ENCODE assay signal across 22 cellular contexts in genomic region chr9:117723986-117724654, GRCh38. TPM values are rescaled to one million over a fixed set of nuclear protein-coding genes. Genes with fewer than 3 reads are reported as not detected.
DNase-seq lines count a peak whose midpoint lies in the region; ATAC-seq, FAIRE-seq and TF ChIP-seq lines count a peak whose summit lies in the region.
"Had no signal": no experiment of that assay in that cellular context is flagged by ENCODE, and none has a peak within 500 bp of the region (broad histone marks: within the 10 kb centered on the region; RNA-seq: fewer than 3 reads in every experiment).

No MANE protein-coding gene starts in this region.

- H3K4me1 ChIP-seq in BLaER1 treated with 17β-estradiol and CSF1 and Interleukin-3, amounts not matched to agents 10 nM and 100 nM: peaks cover 18 to 78% (median 29%) of the 10 kb centered on the region in 10 experiments
- H3K4me1 ChIP-seq in osteoblast (ENCODE audit: insufficient read depth, low read length) (peaks cover 35% of the 10 kb centered on the region), tibial artery (peaks cover 0 to 38% (median 8%) of the 10 kb centered on the region in 4 donors)
- H3K4me1 ChIP-seq: breast epithelium, prostate gland had no signal

- no peaks in the 10 kb centered on the region for H3K27me3 Mint-ChIP-seq in dendritic cell treated with granulocyte-macrophage colony-stimulating factor and Interleukin-4, amounts not matched to agents 40 ng/mL and 50 ng/mL, for 4 days
- H3K27me3 Mint-ChIP-seq: CD4-positive, alpha-beta memory T cell had no signal

- H3K4me1 Mint-ChIP-seq in dendritic cell treated with granulocyte-macrophage colony-stimulating factor and Interleukin-4, amounts not matched to agents 40 ng/mL and 50 ng/mL, for 4 days (ENCODE audit: low read depth): peaks cover 57% of the 10 kb centered on the region
- H3K4me1 Mint-ChIP-seq: CD4-positive, alpha-beta memory T cell had no signal

- no peaks in the 10 kb centered on the region for H3K79me2 ChIP-seq in osteoblast (ENCODE audit: insufficient read depth, low read length)

- H3K27ac ChIP-seq in BLaER1 treated with 17β-estradiol and CSF1 and Interleukin-3, amounts not matched to agents 10 nM and 100 nM: peak overlapping the region in 6 of 11 experiments; percentile 27 to 70 (median 56); a peak in 11 of 22 replicates
- H3K27ac ChIP-seq in osteoblast (ENCODE audit: low read depth, low read length) (no peak overlapping the region), tibial artery (peak overlapping the region in 1 of 2 donors; percentile 3)
- H3K27ac ChIP-seq: KMS-11, prostate gland had no signal

- H3K27ac Mint-ChIP-seq in dendritic cell treated with granulocyte-macrophage colony-stimulating factor and Interleukin-4, amounts not matched to agents 40 ng/mL and 50 ng/mL, for 4 days: peak overlapping the region; percentile 78
- H3K27ac Mint-ChIP-seq: CD4-positive, alpha-beta memory T cell; memory B cell; natural killer cell treated with Interleukin-12 subunit alpha and Interleukin-12 subunit beta and Interleukin-15 and Interleukin-18, amount 100 ng/mL, for 72 hours had no signal

- H3K4me3 Mint-ChIP-seq in dendritic cell treated with granulocyte-macrophage colony-stimulating factor and Interleukin-4, amounts not matched to agents 40 ng/mL and 50 ng/mL, for 4 days: peak overlapping the region; percentile 39
- H3K4me3 Mint-ChIP-seq: CD4-positive, alpha-beta memory T cell; memory B cell; natural killer cell treated with Interleukin-12 subunit alpha and Interleukin-12 subunit beta and Interleukin-15 and Interleukin-18, amount 100 ng/mL, for 72 hours had no signal

- no peaks in the 10 kb centered on the region for H3K27me3 ChIP-seq in BLaER1 treated with 17β-estradiol and CSF1 and Interleukin-3, amounts not matched to agents 10 nM and 100 nM
- H3K27me3 ChIP-seq in osteoblast (ENCODE audit: insufficient read depth, low read length): no peaks in the 10 kb centered on the region
- no peaks in the 10 kb centered on the region for H3K27me3 ChIP-seq in tibial artery
- H3K27me3 ChIP-seq: breast epithelium, Peyer's patch had no signal

- no peak overlapping the region for H3K4me3 ChIP-seq in BLaER1 treated with 17β-estradiol and CSF1 and Interleukin-3, amounts not matched to agents 10 nM and 100 nM
- H3K4me3 ChIP-seq in osteoblast (ENCODE audit: insufficient read depth, low read length): no peak overlapping the region
- H3K4me3 ChIP-seq in tibial artery: no peak overlapping the region
- H3K4me3 ChIP-seq: breast epithelium, Peyer's patch, prostate gland had no signal

- no peak for FAIRE-seq in D721Med (lab: Jason Lieb, UNC)

- H3K4me2 ChIP-seq in BLaER1 treated with 17β-estradiol and CSF1 and Interleukin-3, amounts not matched to agents 10 nM and 100 nM: peak overlapping the region in 7 of 11 experiments; percentile 14 to 87 (median 63); a peak in 12 of 22 replicates
- H3K4me2 ChIP-seq in osteoblast (ENCODE audit: insufficient read depth, low read length): no peak overlapping the region
- H3K4me2 ChIP-seq: KMS-11, SK-N-SH had no signal

- DNase-seq in MV-4-11 (lab: John Stamatoyannopoulos, UW) (peak; percentile 56), osteoblast (ENCODE audit: insufficient read length, low spot score, missing footprints) (no peak), tibial artery (no peak), D721Med (ENCODE audit: insufficient read length, low spot score) (no peak)
- DNase-seq in stimulated activated CD4-positive, alpha-beta T cell treated with anti-CD3 and anti-CD28 coated beads, Interleukin-4, amount 100 ng/mL, for 24 hours: no peak
- DNase-seq: activated effector memory CD4-positive, alpha-beta T cell treated with anti-CD3 and anti-CD28 coated beads, Interleukin-2, amount 50 U/mL, for 16 hours; CD4-positive, alpha-beta memory T cell; cortex of kidney; DMS79; NCI-H1417 treated with DMSO at 0.1 percent for 48 hours; NCI-H2171; NCI-H82; Peyer's patch; SK-N-SH had no signal

- peak overlapping the region in 2 of 11 experiments; percentile 26 to 46; a peak in 3 of 22 replicates for H3K9ac ChIP-seq in BLaER1 treated with 17β-estradiol and CSF1 and Interleukin-3, amounts not matched to agents 10 nM and 100 nM
- H3K9ac ChIP-seq: KMS-11, SK-N-SH had no signal

- intact Hi-C loops in dendritic cell treated with granulocyte-macrophage colony-stimulating factor and Interleukin-4, amounts not matched to agents 40 ng/mL and 50 ng/mL, for 4 days (cut with micrococcal nuclease): loop anchor here (5.0 kb wide), 1 partner anchor 58 kb away; no protein-coding TSS in a partner anchor
- intact Hi-C loops in tibial artery (cut with DNase I; ENCODE audit: low total_unique reads): no loop called here

- ATAC-seq in GM19455 (IDR thresholded peaks at IDR 0.05; ENCODE audit: unreplicated experiment): no peak
- ATAC-seq: natural killer cell treated with Interleukin-12 subunit alpha and Interleukin-12 subunit beta and Interleukin-15 and Interleukin-18, amount 100 ng/mL, for 72 hours had no signal

- no peaks in the 10 kb centered on the region for H3K9me3 Mint-ChIP-seq in dendritic cell treated with granulocyte-macrophage colony-stimulating factor and Interleukin-4, amounts not matched to agents 40 ng/mL and 50 ng/mL, for 4 days
- H3K9me3 Mint-ChIP-seq: memory B cell; natural killer cell treated with Interleukin-12 subunit alpha and Interleukin-12 subunit beta and Interleukin-15 and Interleukin-18, amount 100 ng/mL, for 72 hours had no signal

- no peaks in the 10 kb centered on the region for H3K36me3 Mint-ChIP-seq in dendritic cell treated with granulocyte-macrophage colony-stimulating factor and Interleukin-4, amounts not matched to agents 40 ng/mL and 50 ng/mL, for 4 days (ENCODE audit: low read depth)
- H3K36me3 Mint-ChIP-seq: CD4-positive, alpha-beta memory T cell; memory B cell; natural killer cell treated with Interleukin-12 subunit alpha and Interleukin-12 subunit beta and Interleukin-15 and Interleukin-18, amount 100 ng/mL, for 72 hours had no signal

- H2AFZ ChIP-seq in osteoblast (ENCODE audit: low read length): peak overlapping the region; percentile 8

- H3K9me3 ChIP-seq in BLaER1 treated with 17β-estradiol and CSF1 and Interleukin-3, amounts not matched to agents 10 nM and 100 nM (replicated peaks in 1 of 11): no peaks in the 10 kb centered on the region
- H3K9me3 ChIP-seq in osteoblast (ENCODE audit: low read depth, low read length) (no peaks in the 10 kb centered on the region), tibial artery (no peaks in the 10 kb centered on the region)
- H3K9me3 ChIP-seq: breast epithelium, Peyer's patch, prostate gland, SK-N-SH had no signal

- no peaks in the 10 kb centered on the region for H3K36me3 ChIP-seq in BLaER1 treated with 17β-estradiol and CSF1 and Interleukin-3, amounts not matched to agents 10 nM and 100 nM
- H3K36me3 ChIP-seq in osteoblast (ENCODE audit: insufficient read depth, low read length) (no peaks in the 10 kb centered on the region), tibial artery (no peaks in the 10 kb centered on the region)
- H3K36me3 ChIP-seq: breast epithelium, Peyer's patch, prostate gland had no signal

- no peak for TF ChIP-seq CTCF in osteoblast (IDR thresholded peaks at IDR 0.05; ENCODE audit: extremely low read depth, low read depth, low read length)
- TF ChIP-seq CTCF in tibial artery (IDR thresholded peaks at IDR 0.05): no peak
- no peak for TF ChIP-seq CTCF in D721Med (IDR thresholded peaks at IDR 0.05; ENCODE audit: insufficient read depth, missing control alignments)

- H4K20me1 ChIP-seq in BLaER1 treated with 17β-estradiol and CSF1 and Interleukin-3, amounts not matched to agents 10 nM and 100 nM: no peaks in the 10 kb centered on the region
- H4K20me1 ChIP-seq in osteoblast (ENCODE audit: insufficient read depth, low read length): no peaks in the 10 kb centered on the region

RNA-seq across cellular contexts. Expression of gene TLR4, which starts 19.9 kb away (rescaled TPM):
- total RNA-seq in osteoblast: 44.2 and 46.7 TPM in 2 replicates
